16 cellular contexts compared by ENCODE assay signal in genomic region chr20:32631916-32632460, GRCh38. TPM values are rescaled to one million over a fixed set of nuclear protein-coding genes. Genes with fewer than 3 reads are reported as not detected.
"Had no signal": no experiment of that assay in that cellular context is flagged by ENCODE, and none has a peak within 500 bp of the region (broad histone marks: within the 10 kb centered on the region; RNA-seq: fewer than 3 reads in every experiment).

No MANE protein-coding gene starts in this region.

- H3K27me3 ChIP-seq: dorsolateral prefrontal cortex, gastroesophageal sphincter had no signal

- H3K27ac Mint-ChIP-seq: activated naive CD8-positive, alpha-beta T cell treated with anti-CD3 and anti-CD28 coated beads, Interleukin-2, amount 10 ng/mL, durations not matched to agents 7 days and 5 days; activated T-helper 1 cell treated with anti-CD3 and anti-CD28 coated beads, Interleukin-12 subunit alpha, Interleukin-12 subunit beta, Interleukin-2, Interleukin-4 antibody, amounts not matched to agents 30 ng/mL and 10 ng/mL and 1 ng/mL, durations not matched to agents 14 hours and 24 hours and 36 hours; memory B cell had no signal

- ATAC-seq: gastroesophageal sphincter; left lung; stimulated activated naive CD8-positive, alpha-beta T cell treated with anti-CD3 and anti-CD28 coated beads, Interleukin-15, amount 100 ng/mL, for 72 hours had no signal

- H3K36me3 ChIP-seq: breast epithelium, gastroesophageal sphincter, left lung, upper lobe of left lung had no signal

- H2AFZ ChIP-seq: parathyroid adenoma had no signal

- H3K4me3 Mint-ChIP-seq: activated naive CD8-positive, alpha-beta T cell treated with anti-CD3 and anti-CD28 coated beads, Interleukin-2, amount 10 ng/mL, durations not matched to agents 7 days and 5 days; activated T-helper 1 cell treated with anti-CD3 and anti-CD28 coated beads, Interleukin-12 subunit alpha, Interleukin-12 subunit beta, Interleukin-2, Interleukin-4 antibody, amounts not matched to agents 30 ng/mL and 10 ng/mL and 1 ng/mL, durations not matched to agents 14 hours and 24 hours and 36 hours; memory B cell; stimulated activated naive CD8-positive, alpha-beta T cell treated with anti-CD3 and anti-CD28 coated beads, Interleukin-15, amount 100 ng/mL, for 72 hours had no signal

- H3K9ac ChIP-seq: parathyroid adenoma had no signal

- H3K9me3 Mint-ChIP-seq: activated naive CD8-positive, alpha-beta T cell treated with anti-CD3 and anti-CD28 coated beads, Interleukin-2, amount 10 ng/mL, durations not matched to agents 7 days and 5 days; activated T-helper 1 cell treated with anti-CD3 and anti-CD28 coated beads, Interleukin-12 subunit alpha, Interleukin-12 subunit beta, Interleukin-2, Interleukin-4 antibody, amounts not matched to agents 30 ng/mL and 10 ng/mL and 1 ng/mL, durations not matched to agents 14 hours and 24 hours and 36 hours; memory B cell; stimulated activated naive CD8-positive, alpha-beta T cell treated with anti-CD3 and anti-CD28 coated beads, Interleukin-15, amount 100 ng/mL, for 72 hours had no signal

- H3K27me3 Mint-ChIP-seq: memory B cell had no signal

- DNase-seq: activated CD4-positive, alpha-beta T cell treated with anti-CD3 and anti-CD28 coated beads, Interleukin-2, amount 50 U/mL, for 1 hour; activated naive CD4-positive, alpha-beta T cell; activated naive CD8-positive, alpha-beta T cell treated with anti-CD3 and anti-CD28 coated beads, Interleukin-2, amount 10 ng/mL, durations not matched to agents 7 days and 5 days; anterior cingulate cortex; dorsolateral prefrontal cortex; left lung; stimulated activated CD4-positive, alpha-beta T cell treated with anti-CD3 and anti-CD28 coated beads, Interleukin-1b, Interleukin-23, amount 100 ng/mL, for 48 hours; stimulated activated naive CD8-positive, alpha-beta T cell treated with anti-CD3 and anti-CD28 coated beads, Interleukin-15, amount 100 ng/mL, for 72 hours; T-helper 2 cell; upper lobe of left lung had no signal

- H3K27ac ChIP-seq: breast epithelium, dorsolateral prefrontal cortex, gastroesophageal sphincter, left lung, parathyroid adenoma, upper lobe of left lung had no signal

- H3K9me3 ChIP-seq: breast epithelium, gastroesophageal sphincter, left lung, upper lobe of left lung had no signal

- H3K79me2 ChIP-seq: parathyroid adenoma had no signal

- H3K4me3 ChIP-seq: breast epithelium, dorsolateral prefrontal cortex, gastroesophageal sphincter, left lung, upper lobe of left lung had no signal

- H3K36me3 Mint-ChIP-seq: activated naive CD8-positive, alpha-beta T cell treated with anti-CD3 and anti-CD28 coated beads, Interleukin-2, amount 10 ng/mL, durations not matched to agents 7 days and 5 days; memory B cell had no signal

RNA-seq across cellular contexts. Expression of gene C20orf203, which starts 41.8 kb away (rescaled TPM):
- total RNA-seq: activated CD8-positive, alpha-beta memory T cell treated with anti-CD3 and anti-CD28 coated beads for 36 hours; activated T-helper 1 cell treated with anti-CD3 and anti-CD28 coated beads, Interleukin-12 subunit alpha, Interleukin-12 subunit beta, Interleukin-2, Interleukin-4 antibody, amounts not matched to agents 30 ng/mL and 10 ng/mL and 1 ng/mL, durations not matched to agents 14 hours and 24 hours and 36 hours; left lung had no signal
